Comparison of ENCODE assay signal across 12 cellular contexts in genomic region chr1:26351591-26352337, GRCh38. TPM values are rescaled to one million over a fixed set of nuclear protein-coding genes. Genes with fewer than 3 reads are reported as not detected.
DNase-seq lines count a peak whose midpoint lies in the region; TF ChIP-seq lines count a peak whose summit lies in the region.
"Had no signal": no experiment of that assay in that cellular context is flagged by ENCODE, and none has a peak within 500 bp of the region (broad histone marks: within the 10 kb centered on the region; RNA-seq: fewer than 3 reads in every experiment).

No MANE protein-coding gene starts in this region.

- TF ChIP-seq CTCF in type B pancreatic cell (conservative IDR thresholded peaks at IDR 0.05) (no peak), GM20000 (IDR thresholded peaks at IDR 0.05; ENCODE audit: extremely low read depth, missing control alignments) (no peak)

- peak overlapping the region; percentile 80 for H3K4me3 Mint-ChIP-seq in type B pancreatic cell

- peaks cover 21% of the 10 kb centered on the region for H3K4me1 Mint-ChIP-seq in type B pancreatic cell (ENCODE audit: unreplicated experiment)

- H3K9me3 Mint-ChIP-seq in type B pancreatic cell, result no peaks in the 10 kb centered on the region

- H3K27ac Mint-ChIP-seq in type B pancreatic cell, result peak overlapping the region; percentile 95

- peaks cover 3% of the 10 kb centered on the region for H3K27me3 Mint-ChIP-seq in type B pancreatic cell

- 64 to 76% methylated on average over 12 of the region's 12 CpGs for WGBS in esophagus, 2 donors

- H3K4me1 ChIP-seq in esophagus (ENCODE audit: control insufficient read depth in 2 of 2, insufficient read depth in 2 of 2, low read length in 1 of 2), result peaks cover 8 to 25% of the 10 kb centered on the region in 2 donors
- H3K4me1 ChIP-seq: thyroid gland had no signal

- no peaks in the 10 kb centered on the region for H3K9me3 ChIP-seq in esophagus (ENCODE audit: control insufficient read depth in 2 of 2, insufficient read depth in 1 of 2, low read depth in 1 of 2, low read length in 1 of 2)
- H3K9me3 ChIP-seq: thyroid gland had no signal

- DNase-seq in LHCN-M2 (ENCODE audit: low read depth), result peak; percentile 69
- no peak for DNase-seq in type B pancreatic cell (ENCODE audit: extremely low spot score, unreplicated experiment)
- no peak for DNase-seq in GM20000 (ENCODE audit: low spot score)
- DNase-seq in iPS-NIHi7 (ENCODE audit: extremely low spot score), result no peak
- DNase-seq in NCI-H128 (lab: John Stamatoyannopoulos, UW; ENCODE audit: unreplicated experiment), result no peak
- DNase-seq: activated CD4-positive, alpha-beta T cell treated with anti-CD3 and anti-CD28 coated beads for 4 hours; MM.1S; stimulated activated CD4-positive, alpha-beta T cell treated with anti-CD3 and anti-CD28 coated beads, Interleukin-1b, Interleukin-23, amount 100 ng/mL, for 48 hours; thyroid gland had no signal

- H3K36me3 Mint-ChIP-seq in type B pancreatic cell, result no peaks in the 10 kb centered on the region

- H3K27me3 ChIP-seq in esophagus (ENCODE audit: control insufficient read depth in 1 of 2, insufficient read depth in 2 of 2, low read length in 2 of 2), result no peaks in the 10 kb centered on the region
- H3K27me3 ChIP-seq: thyroid gland had no signal

- no peaks in the 10 kb centered on the region for H3K36me3 ChIP-seq in esophagus (ENCODE audit: control insufficient read depth in 2 of 2, insufficient read depth in 2 of 2, low read length in 1 of 2)
- H3K36me3 ChIP-seq: thyroid gland had no signal

- peak overlapping the region; percentile 56 to 88 for H3K4me3 ChIP-seq in esophagus (ENCODE audit: low read depth in 1 of 2, low read length in 2 of 2)
- H3K4me3 ChIP-seq: thyroid gland had no signal

- H3K27ac ChIP-seq in esophagus (ENCODE audit: low read depth in 2 of 2, low read length in 1 of 2), result peak overlapping the region; percentile 89 to 98
- H3K27ac ChIP-seq: thyroid gland had no signal

RNA-seq across cellular contexts. Expression of gene CRYBG2, which starts 2.2 kb away (rescaled TPM):
- not detected in 2 replicates for total RNA-seq in LHCN-M2 (2014; rRNA removed)
- not detected for polyA plus RNA-seq in LHCN-M2 (2012)
- 100 to 1,000 TPM; 163 to 275 TPM for polyA plus RNA-seq in esophagus
- total RNA-seq in type B pancreatic cell (ENCODE audit: low replicate concordance), result 20.0 and 67.7 TPM in 2 replicates
- total RNA-seq: thyroid gland had no signal

RNA-seq across cellular contexts. Expression of gene ZNF683, which starts 20.8 kb away (rescaled TPM):
- total RNA-seq in LHCN-M2 (2014; rRNA removed) (not detected in 2 replicates), type B pancreatic cell (ENCODE audit: low replicate concordance) (not detected in 2 replicates)
- polyA plus RNA-seq in LHCN-M2 (2012), result not detected
- under 1 TPM; 0.28 to 0.51 TPM for polyA plus RNA-seq in esophagus
- total RNA-seq: frontal cortex had no signal

RNA-seq across cellular contexts. Expression of gene CD52, which starts 34.0 kb away (rescaled TPM):
- total RNA-seq in LHCN-M2 (2014; rRNA removed) (not detected in 2 replicates), type B pancreatic cell (ENCODE audit: low replicate concordance) (0.75 and 0.93 TPM in 2 replicates)
- polyA plus RNA-seq in LHCN-M2 (2012), result not detected
- 10 to 100 TPM; 17.0 to 20.6 TPM for polyA plus RNA-seq in esophagus
- total RNA-seq: frontal cortex had no signal

RNA-seq across cellular contexts. Expression of gene UBXN11, which starts 45.3 kb away (rescaled TPM):
- total RNA-seq in LHCN-M2 (2014; rRNA removed), result 5.1 and 5.2 TPM in 2 replicates
- polyA plus RNA-seq in LHCN-M2 (2012), result 18.2 TPM
- polyA plus RNA-seq in esophagus, result 10 to 100 TPM; 10.1 to 16.0 TPM
- 27.1 and 50.5 TPM in 2 replicates for total RNA-seq in type B pancreatic cell (ENCODE audit: low replicate concordance)

RNA-seq across cellular contexts. Expression of gene LIN28A, which starts 58.9 kb away (rescaled TPM):
- total RNA-seq in LHCN-M2 (2014; rRNA removed) (under 0.01 TPM in 1 of 2 replicates, not detected in the other), type B pancreatic cell (ENCODE audit: low replicate concordance) (3.1 and 26.2 TPM in 2 replicates)
- polyA plus RNA-seq in LHCN-M2 (2012), result not detected
- not detected for polyA plus RNA-seq in esophagus
- total RNA-seq: frontal cortex, thyroid gland had no signal
- polyA plus RNA-seq: adipose tissue had no signal

Comparison
In these comparisons a context has a peak if more than half of its experiments do, and no peak if none do; other contexts are left out.
1. RNA of gene CRYBG2, which starts 2.2 kb away (total RNA-seq): 20.0 to 67.7 TPM in type B pancreatic cell; not detected in LHCN-M2; every median in the first group is over 10 times any median in the second.